Comparison of ENCODE assay signal across 8 cellular contexts in the genomic region with DNA sequence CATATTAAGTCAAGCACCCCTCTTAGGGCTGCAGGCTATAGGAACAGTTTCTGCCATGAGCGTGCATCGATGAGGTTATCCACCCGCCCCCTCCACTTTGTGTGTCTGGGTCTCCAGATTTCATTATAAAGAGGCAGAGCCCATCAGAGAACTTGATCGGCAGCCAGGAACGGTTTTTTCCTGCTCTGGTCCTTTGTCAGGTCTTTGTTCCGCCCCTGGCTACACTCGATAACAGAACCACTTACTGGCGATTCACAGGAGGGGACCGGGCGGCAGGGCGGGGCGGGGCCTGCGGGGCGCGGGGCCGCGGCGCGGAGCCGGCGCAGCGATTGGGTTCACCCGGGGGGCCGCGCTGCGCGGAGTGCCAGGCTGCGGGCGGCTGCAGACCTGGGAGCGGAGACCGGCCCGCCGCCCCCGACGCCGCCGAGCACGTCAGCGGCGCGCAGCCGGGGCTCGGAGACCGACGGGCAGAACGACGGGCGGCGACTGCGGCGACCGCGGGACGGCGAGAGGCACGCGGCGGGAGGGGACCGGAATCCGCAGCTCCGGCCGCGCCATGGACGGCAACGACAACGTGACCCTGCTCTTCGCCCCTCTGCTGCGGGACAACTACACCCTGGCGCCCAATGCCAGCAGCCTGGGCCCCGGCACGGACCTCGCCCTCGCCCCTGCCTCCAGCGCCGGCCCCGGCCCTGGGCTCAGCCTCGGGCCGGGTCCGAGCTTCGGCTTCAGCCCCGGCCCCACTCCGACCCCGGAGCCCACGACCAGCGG. TPM values are rescaled to one million over a fixed set of nuclear protein-coding genes. Genes with fewer than 3 reads are reported as not detected.
DNase-seq lines count a peak whose midpoint lies in the region; ATAC-seq and TF ChIP-seq lines count a peak whose summit lies in the region.

Gene SLC10A4, plus strand, starts transcription at position 338 of the 771 bp plus-strand sequence. Its CDS starts 219 bp downstream, at position 557.

- H3K27me3 ChIP-seq in colonic mucosa: peaks cover 51% of the 10 kb centered on the region
- H3K27me3 ChIP-seq in neutrophil: peaks cover 100% of the 10 kb centered on the region

- H3K9ac ChIP-seq in colonic mucosa (ENCODE audit: low read depth in 2 of 2, low read length in 2 of 2): no peak within 1 kb of the TSS

- H3K4me3 ChIP-seq in colonic mucosa: peak within 1 kb of the TSS; percentile 36
- H3K4me3 ChIP-seq in neutrophil (ENCODE audit: low read depth in 1 of 2, low read length in 1 of 2): peak within 1 kb of the TSS; percentile 12 to 36
- no peak within 1 kb of the TSS for H3K4me3 ChIP-seq in foreskin fibroblast (ENCODE audit: low read depth in 1 of 2, low read length in 2 of 2)

- no peaks in the 10 kb centered on the region for H3K9me3 ChIP-seq in colonic mucosa
- no peaks in the 10 kb centered on the region for H3K9me3 ChIP-seq in neutrophil

- ATAC-seq in left cardiac atrium (peak; percentile 35 to 53), HG03108 (IDR thresholded peaks at IDR 0.05; ENCODE audit: unreplicated experiment) (no peak)

- POLR2A ChIA-PET in RWPE1 (lab: Yijun Ruan, JAX; ENCODE audit: low non-redundant PET): no interaction called here

- no peaks in the 10 kb centered on the region for H3K4me1 ChIP-seq in colonic mucosa
- H3K4me1 ChIP-seq in neutrophil (ENCODE audit: control insufficient read depth in 1 of 2, insufficient read depth in 1 of 2, low read depth in 1 of 2, low read length in 1 of 2): peaks cover 16 to 22% of the 10 kb centered on the region in 2 experiments

- DNase-seq in left cardiac atrium (no peak), cardiac septum (ENCODE audit: low spot score) (no peak), OCI-M1 (lab: John Stamatoyannopoulos, UW) (peak; percentile 70), colonic mucosa (no peak), foreskin fibroblast (no peak), RWPE1 (ENCODE audit: low spot score) (no peak)

- TF ChIP-seq CTCF in colonic mucosa (IDR thresholded peaks at IDR 0.05) (no peak), neutrophil (IDR thresholded peaks at IDR 0.05) (no peak), foreskin fibroblast (IDR thresholded peaks at IDR 0.05; ENCODE audit: low read depth, low read length) (no peak), RWPE1 (conservative IDR thresholded peaks at IDR 0.05; ENCODE audit: low read depth) (no peak)

- H3K27ac ChIP-seq in colonic mucosa (no peak within 1 kb of the TSS), neutrophil (no peak within 1 kb of the TSS), RWPE1 (no peak within 1 kb of the TSS)

- H3K36me3 ChIP-seq in colonic mucosa (no peaks in the 10 kb centered on the region), neutrophil (no peaks in the 10 kb centered on the region)

- intact Hi-C loops in left cardiac atrium (cut with DNase I) (no loop called here), cardiac septum (cut with DNase I) (no loop called here), colonic mucosa (cut with DNase I) (no loop called here)

- CTCF ChIA-PET in RWPE1 (lab: Yijun Ruan, JAX): interaction anchor here (0.6 kb wide), 2 partner anchors 87 to 719 kb away, joined by 3 read pairs; no protein-coding TSS in a partner anchor

RNA-seq across cellular contexts. Expression of gene SLC10A4, which starts in this region (rescaled TPM):
- total RNA-seq in left cardiac atrium (under 1 TPM; 0.29 to 0.37 TPM), cardiac septum (0.35 TPM), colonic mucosa (under 1 TPM in 1 of 2 donors, not detected in 1; 0.35 TPM)

Comparison
In these comparisons a context has a peak if more than half of its experiments do, and no peak if none do; other contexts are left out.
1. Peak in ATAC-seq in left cardiac atrium; RNA of the gene not detected or under 1 TPM.
2. H3K4me3 ChIP-seq: peak in colonic mucosa (single experiment) and neutrophil (2 of 2); none in foreskin fibroblast (0 of 2).